ENCODE assay signal across 1 cellular context in the genomic region with DNA sequence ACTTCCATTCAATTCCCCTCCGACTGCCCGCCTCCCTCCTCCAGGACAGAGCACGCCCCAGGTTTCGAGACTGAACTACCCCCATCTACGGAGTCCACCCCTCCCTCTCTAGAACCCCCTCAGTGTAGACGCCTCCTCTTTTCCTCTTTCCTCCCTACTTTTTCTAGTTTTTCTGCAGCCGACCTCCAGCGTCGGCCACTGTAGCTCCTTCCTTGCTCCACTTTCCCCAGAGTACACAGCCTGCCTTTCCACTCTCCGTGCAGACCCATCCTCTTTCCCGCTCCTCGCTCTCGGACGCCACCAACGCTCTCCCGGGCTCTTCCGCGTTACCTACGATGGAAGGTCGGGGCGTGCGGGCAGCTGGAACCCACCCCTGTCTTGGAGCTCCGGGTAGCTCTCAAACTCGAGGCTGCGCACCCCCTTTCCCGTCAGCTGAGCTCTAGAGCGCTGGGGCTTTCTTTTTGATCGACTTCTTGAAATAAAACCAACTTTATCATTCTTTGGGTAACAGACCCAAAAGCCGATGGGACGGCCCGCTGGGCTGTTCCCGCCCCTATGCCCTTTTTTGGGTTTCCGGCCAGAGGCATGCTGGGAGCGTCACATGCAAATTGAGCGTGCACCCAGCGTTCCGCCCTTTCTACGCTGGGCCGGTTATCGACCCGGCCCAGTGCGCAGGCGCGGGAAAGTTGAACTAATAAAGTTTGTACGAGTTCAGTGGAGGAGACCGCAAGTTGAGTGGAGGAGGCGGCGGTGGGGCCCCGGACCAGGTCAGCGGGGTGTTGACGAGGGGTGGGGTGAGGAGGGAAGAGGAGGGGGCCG.
TF ChIP-seq lines count a peak whose summit lies in the region.

A gene with protein sequence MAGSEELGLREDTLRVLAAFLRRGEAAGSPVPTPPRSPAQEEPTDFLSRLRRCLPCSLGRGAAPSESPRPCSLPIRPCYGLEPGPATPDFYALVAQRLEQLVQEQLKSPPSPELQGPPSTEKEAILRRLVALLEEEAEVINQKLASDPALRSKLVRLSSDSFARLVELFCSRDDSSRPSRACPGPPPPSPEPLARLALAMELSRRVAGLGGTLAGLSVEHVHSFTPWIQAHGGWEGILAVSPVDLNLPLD (plus strand): TSS at position 633 of the 819 bp plus-strand sequence. CDS start 760 bp downstream, outside the sequence.
A gene with protein sequence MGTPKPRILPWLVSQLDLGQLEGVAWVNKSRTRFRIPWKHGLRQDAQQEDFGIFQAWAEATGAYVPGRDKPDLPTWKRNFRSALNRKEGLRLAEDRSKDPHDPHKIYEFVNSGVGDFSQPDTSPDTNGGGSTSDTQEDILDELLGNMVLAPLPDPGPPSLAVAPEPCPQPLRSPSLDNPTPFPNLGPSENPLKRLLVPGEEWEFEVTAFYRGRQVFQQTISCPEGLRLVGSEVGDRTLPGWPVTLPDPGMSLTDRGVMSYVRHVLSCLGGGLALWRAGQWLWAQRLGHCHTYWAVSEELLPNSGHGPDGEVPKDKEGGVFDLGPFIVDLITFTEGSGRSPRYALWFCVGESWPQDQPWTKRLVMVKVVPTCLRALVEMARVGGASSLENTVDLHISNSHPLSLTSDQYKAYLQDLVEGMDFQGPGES (minus strand): TSS at position 557 of the 819 bp plus-strand sequence. CDS start 1,019 bp downstream, outside the sequence.

TF ChIP-seq in K562, 482 proteins besides CTCF, POLR2A, EP300 and RAD21 (continued from another document and continues in another):
- TF ChIP-seq, protein P1, sequence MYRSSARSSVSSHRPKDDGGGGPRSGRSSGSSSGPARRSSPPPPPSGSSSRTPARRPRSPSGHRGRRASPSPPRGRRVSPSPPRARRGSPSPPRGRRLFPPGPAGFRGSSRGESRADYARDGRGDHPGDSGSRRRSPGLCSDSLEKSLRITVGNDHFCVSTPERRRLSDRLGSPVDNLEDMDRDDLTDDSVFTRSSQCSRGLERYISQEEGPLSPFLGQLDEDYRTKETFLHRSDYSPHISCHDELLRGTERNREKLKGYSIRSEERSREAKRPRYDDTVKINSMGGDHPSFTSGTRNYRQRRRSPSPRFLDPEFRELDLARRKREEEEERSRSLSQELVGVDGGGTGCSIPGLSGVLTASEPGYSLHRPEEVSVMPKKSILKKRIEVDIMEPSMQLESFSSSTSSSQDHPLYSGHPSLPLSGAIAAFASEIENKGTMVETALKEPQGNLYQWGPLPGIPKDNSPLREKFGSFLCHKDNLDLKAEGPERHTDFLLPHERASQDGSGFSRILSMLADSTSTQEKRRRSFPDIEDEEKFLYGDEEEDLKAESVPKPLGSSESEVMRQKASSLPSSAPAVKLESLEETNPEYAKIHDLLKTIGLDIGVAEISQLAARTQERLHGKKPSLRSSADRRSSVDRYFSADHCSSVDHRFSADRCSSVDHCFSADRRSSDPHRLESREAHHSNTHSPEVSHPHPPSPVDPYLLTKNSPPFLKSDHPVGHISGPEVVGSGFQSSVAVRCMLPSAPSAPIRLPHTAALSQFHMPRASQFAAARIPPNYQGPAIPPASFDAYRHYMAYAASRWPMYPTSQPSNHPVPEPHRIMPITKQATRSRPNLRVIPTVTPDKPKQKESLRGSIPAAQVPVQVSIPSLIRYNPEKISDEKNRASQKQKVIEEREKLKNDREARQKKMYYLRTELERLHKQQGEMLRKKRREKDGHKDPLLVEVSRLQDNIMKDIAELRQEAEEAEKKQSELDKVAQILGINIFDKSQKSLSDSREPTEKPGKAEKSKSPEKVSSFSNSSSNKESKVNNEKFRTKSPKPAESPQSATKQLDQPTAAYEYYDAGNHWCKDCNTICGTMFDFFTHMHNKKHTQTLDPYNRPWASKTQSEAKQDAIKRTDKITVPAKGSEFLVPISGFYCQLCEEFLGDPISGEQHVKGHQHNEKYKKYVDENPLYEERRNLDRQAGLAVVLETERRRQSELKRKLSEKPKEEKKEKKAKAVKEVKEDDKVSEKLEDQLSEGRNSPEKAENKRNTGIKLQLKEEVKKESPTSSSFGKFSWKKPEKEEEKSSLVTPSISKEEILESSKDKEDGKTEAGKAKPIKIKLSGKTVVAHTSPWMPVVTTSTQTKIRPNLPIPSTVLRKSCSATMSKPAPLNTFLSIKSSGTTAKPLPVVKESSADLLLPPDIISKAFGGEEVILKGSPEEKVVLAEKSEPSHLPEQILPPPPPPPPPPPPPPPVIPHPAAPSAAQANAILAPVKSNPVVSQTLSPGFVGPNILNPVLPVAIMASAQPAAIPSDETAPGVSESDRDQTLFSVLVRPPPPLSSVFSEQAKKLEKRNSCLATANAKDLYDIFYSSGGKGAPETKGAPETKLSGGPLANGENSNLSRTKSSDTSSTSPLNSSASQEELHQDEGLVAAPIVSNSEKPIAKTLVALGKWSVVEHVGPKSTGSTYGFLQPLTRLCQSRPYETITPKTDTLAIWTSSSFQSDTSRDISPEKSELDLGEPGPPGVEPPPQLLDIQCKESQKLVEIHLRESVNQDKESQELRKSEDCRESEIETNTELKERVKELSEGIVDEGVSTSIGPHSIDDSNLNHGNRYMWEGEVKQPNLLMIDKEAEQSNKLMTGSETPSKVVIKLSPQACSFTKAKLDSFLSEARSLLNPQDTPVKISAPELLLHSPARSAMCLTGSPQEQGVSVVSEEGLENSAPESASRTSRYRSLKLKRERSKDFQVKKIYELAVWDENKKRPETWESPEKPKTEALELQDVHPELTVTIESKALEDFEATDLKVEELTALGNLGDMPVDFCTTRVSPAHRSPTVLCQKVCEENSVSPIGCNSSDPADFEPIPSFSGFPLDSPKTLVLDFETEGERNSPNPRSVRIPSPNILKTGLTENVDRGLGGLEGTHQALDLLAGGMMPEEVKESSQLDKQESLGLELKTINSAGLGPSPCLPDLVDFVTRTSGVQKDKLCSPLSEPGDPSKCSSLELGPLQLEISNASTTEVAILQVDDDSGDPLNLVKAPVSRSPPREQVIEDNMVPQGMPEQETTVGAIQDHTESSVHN (IDR thresholded peaks at IDR 0.05; ENCODE audit: borderline replicate concordance in 1 of 2, low read depth in 1 of 2) = peak in 1 of 2 experiments; percentile 23; a peak in 1 of 4 replicates
- TF ChIP-seq ATF1 (CRISPR knock-in tag; IDR thresholded peaks at IDR 0.05) (no peak), ATF1 (tag; IDR thresholded peaks at IDR 0.05) (peak; percentile 61), HNRNPLL (IDR thresholded peaks at IDR 0.05; ENCODE audit: low read depth, low read length, poor library complexity, severe bottlenecking) (peak; percentile 91), ZNF699 (CRISPR knock-in tag; IDR thresholded peaks at IDR 0.05; ENCODE audit: insufficient replicate concordance) (no peak), BRF1 (IDR thresholded peaks at IDR 0.05; ENCODE audit: borderline replicate concordance, extremely low read depth, insufficient read length) (no peak), THRAP3 (IDR thresholded peaks at IDR 0.05; ENCODE audit: borderline replicate concordance) (no peak), GATA2 (CRISPR knock-in tag; IDR thresholded peaks at IDR 0.05) (no peak), MYNN (IDR thresholded peaks at IDR 0.05) (no peak), MYNN (CRISPR knock-in tag; IDR thresholded peaks at IDR 0.05) (no peak), ZFP36 (IDR thresholded peaks at IDR 0.05; ENCODE audit: low read depth, low read length, partially characterized antibody) (peak; percentile 90), GATAD2A (IDR thresholded peaks at IDR 0.05) (no peak), SNRNP70 (optimal IDR thresholded peaks at IDR 0.05; ENCODE audit: low read depth, low read length) (no peak), ZNF324 (CRISPR knock-in tag; IDR thresholded peaks at IDR 0.05) (no peak), FOXK1 (CRISPR knock-in tag; IDR thresholded peaks at IDR 0.05; ENCODE audit: borderline replicate concordance) (no peak), SOX6 (IDR thresholded peaks at IDR 0.05) (no peak), ZC3H11A (IDR thresholded peaks at IDR 0.05; ENCODE audit: low read depth, low read length) (no peak)
- TF ChIP-seq, protein P2, sequence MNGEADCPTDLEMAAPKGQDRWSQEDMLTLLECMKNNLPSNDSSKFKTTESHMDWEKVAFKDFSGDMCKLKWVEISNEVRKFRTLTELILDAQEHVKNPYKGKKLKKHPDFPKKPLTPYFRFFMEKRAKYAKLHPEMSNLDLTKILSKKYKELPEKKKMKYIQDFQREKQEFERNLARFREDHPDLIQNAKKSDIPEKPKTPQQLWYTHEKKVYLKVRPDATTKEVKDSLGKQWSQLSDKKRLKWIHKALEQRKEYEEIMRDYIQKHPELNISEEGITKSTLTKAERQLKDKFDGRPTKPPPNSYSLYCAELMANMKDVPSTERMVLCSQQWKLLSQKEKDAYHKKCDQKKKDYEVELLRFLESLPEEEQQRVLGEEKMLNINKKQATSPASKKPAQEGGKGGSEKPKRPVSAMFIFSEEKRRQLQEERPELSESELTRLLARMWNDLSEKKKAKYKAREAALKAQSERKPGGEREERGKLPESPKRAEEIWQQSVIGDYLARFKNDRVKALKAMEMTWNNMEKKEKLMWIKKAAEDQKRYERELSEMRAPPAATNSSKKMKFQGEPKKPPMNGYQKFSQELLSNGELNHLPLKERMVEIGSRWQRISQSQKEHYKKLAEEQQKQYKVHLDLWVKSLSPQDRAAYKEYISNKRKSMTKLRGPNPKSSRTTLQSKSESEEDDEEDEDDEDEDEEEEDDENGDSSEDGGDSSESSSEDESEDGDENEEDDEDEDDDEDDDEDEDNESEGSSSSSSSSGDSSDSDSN (IDR thresholded peaks at IDR 0.05; ENCODE audit: borderline replicate concordance in 1 of 2, low read depth in 2 of 2, low read length in 2 of 2) = peak; percentile 75 to 83; a peak in 2 of 4 replicates
- TF ChIP-seq, protein P3, sequence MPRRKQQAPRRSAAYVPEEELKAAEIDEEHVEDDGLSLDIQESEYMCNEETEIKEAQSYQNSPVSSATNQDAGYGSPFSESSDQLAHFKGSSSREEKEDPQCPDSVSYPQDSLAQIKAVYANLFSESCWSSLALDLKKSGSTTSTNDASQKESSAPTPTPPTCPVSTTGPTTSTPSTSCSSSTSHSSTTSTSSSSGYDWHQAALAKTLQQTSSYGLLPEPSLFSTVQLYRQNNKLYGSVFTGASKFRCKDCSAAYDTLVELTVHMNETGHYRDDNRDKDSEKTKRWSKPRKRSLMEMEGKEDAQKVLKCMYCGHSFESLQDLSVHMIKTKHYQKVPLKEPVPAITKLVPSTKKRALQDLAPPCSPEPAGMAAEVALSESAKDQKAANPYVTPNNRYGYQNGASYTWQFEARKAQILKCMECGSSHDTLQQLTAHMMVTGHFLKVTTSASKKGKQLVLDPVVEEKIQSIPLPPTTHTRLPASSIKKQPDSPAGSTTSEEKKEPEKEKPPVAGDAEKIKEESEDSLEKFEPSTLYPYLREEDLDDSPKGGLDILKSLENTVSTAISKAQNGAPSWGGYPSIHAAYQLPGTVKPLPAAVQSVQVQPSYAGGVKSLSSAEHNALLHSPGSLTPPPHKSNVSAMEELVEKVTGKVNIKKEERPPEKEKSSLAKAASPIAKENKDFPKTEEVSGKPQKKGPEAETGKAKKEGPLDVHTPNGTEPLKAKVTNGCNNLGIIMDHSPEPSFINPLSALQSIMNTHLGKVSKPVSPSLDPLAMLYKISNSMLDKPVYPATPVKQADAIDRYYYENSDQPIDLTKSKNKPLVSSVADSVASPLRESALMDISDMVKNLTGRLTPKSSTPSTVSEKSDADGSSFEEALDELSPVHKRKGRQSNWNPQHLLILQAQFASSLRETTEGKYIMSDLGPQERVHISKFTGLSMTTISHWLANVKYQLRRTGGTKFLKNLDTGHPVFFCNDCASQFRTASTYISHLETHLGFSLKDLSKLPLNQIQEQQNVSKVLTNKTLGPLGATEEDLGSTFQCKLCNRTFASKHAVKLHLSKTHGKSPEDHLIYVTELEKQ (CRISPR knock-in tag; IDR thresholded peaks at IDR 0.05) = no peak
- TF ChIP-seq, protein P4, sequence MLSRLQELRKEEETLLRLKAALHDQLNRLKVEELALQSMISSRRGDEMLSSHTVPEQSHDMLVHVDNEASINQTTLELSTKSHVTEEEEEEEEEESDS (CRISPR knock-in tag; IDR thresholded peaks at IDR 0.05) = no peak
- TF ChIP-seq, protein P5, sequence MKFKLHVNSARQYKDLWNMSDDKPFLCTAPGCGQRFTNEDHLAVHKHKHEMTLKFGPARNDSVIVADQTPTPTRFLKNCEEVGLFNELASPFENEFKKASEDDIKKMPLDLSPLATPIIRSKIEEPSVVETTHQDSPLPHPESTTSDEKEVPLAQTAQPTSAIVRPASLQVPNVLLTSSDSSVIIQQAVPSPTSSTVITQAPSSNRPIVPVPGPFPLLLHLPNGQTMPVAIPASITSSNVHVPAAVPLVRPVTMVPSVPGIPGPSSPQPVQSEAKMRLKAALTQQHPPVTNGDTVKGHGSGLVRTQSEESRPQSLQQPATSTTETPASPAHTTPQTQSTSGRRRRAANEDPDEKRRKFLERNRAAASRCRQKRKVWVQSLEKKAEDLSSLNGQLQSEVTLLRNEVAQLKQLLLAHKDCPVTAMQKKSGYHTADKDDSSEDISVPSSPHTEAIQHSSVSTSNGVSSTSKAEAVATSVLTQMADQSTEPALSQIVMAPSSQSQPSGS (CRISPR knock-in tag; IDR thresholded peaks at IDR 0.05) = no peak
- TF ChIP-seq, protein P6, sequence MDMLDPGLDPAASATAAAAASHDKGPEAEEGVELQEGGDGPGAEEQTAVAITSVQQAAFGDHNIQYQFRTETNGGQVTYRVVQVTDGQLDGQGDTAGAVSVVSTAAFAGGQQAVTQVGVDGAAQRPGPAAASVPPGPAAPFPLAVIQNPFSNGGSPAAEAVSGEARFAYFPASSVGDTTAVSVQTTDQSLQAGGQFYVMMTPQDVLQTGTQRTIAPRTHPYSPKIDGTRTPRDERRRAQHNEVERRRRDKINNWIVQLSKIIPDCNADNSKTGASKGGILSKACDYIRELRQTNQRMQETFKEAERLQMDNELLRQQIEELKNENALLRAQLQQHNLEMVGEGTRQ (CRISPR knock-in tag; IDR thresholded peaks at IDR 0.05) = peak; percentile 32; the same call in 1 of the 2 replicates
- TF ChIP-seq, protein P7, sequence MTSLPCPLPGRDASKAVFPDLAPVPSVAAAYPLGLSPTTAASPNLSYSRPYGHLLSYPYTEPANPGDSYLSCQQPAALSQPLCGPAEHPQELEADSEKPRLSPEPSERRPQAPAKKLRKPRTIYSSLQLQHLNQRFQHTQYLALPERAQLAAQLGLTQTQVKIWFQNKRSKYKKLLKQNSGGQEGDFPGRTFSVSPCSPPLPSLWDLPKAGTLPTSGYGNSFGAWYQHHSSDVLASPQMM (CRISPR knock-in tag; IDR thresholded peaks at IDR 0.05) = no peak
- TF ChIP-seq, protein P8, sequence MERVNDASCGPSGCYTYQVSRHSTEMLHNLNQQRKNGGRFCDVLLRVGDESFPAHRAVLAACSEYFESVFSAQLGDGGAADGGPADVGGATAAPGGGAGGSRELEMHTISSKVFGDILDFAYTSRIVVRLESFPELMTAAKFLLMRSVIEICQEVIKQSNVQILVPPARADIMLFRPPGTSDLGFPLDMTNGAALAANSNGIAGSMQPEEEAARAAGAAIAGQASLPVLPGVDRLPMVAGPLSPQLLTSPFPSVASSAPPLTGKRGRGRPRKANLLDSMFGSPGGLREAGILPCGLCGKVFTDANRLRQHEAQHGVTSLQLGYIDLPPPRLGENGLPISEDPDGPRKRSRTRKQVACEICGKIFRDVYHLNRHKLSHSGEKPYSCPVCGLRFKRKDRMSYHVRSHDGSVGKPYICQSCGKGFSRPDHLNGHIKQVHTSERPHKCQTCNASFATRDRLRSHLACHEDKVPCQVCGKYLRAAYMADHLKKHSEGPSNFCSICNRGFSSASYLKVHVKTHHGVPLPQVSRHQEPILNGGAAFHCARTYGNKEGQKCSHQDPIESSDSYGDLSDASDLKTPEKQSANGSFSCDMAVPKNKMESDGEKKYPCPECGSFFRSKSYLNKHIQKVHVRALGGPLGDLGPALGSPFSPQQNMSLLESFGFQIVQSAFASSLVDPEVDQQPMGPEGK (CRISPR knock-in tag; IDR thresholded peaks at IDR 0.05; ENCODE audit: borderline replicate concordance) = no peak
